ENCODE assay signal across 1 cellular context in the genomic region with DNA sequence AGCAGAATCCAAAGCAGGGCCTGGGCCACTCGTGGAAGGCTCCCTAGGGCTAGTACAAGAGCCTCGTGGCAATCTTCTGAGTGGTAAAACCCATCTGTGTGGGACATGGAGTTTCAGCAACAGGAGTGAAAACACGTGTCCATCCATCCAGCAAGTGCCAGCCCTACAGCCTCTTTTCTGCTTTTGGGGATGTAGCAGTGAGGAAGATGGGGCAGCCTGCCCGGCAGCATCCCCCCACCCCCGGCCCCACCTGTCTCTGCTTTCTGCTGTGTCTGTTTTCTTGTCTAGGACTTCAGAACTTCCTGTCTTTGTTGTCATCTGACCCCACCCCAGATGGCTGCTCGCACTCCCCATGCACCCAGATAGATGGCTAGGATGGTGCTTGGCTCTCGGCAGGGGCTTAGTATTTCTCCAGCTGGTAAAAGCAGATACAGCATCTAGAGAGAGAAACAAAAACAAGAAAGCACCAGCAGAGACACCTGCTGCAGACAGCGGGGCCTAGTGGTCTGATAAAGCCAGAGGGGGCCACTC.
TF ChIP-seq lines count a peak whose summit lies in the region.

No MANE protein-coding gene starts in this region.

TF ChIP-seq in liver, 16 proteins besides CTCF, POLR2A, EP300 and RAD21 (continued from another document):
- TF ChIP-seq REST (IDR thresholded peaks at IDR 0.05), result no peak
- TF ChIP-seq GABPA (IDR thresholded peaks at IDR 0.05 in 1 of 2, conservative IDR thresholded peaks at IDR 0.05 in 1 of 2), result no peak
- no peak for TF ChIP-seq FOXA2 (IDR thresholded peaks at IDR 0.05)
- TF ChIP-seq FOXA1 (IDR thresholded peaks at IDR 0.05), result no peak
- TF ChIP-seq EGR1 (IDR thresholded peaks at IDR 0.05; ENCODE audit: low read depth in 2 of 2), result no peak
- TF ChIP-seq ATF3 (IDR thresholded peaks at IDR 0.05), result no peak
TF ChIP-seq in liver: peak in this region for 0.
